Comparison of ENCODE assay signal across 18 cellular contexts in genomic region chr16:12220721-12221120, GRCh38.
DNase-seq lines count a peak whose midpoint lies in the region; ATAC-seq and TF ChIP-seq lines count a peak whose summit lies in the region.
"Had no signal": no experiment of that assay in that cellular context is flagged by ENCODE, and none has a peak within 500 bp of the region (broad histone marks: within the 10 kb centered on the region; RNA-seq: fewer than 3 reads in every experiment).

No MANE protein-coding gene starts in this region.

- TF ChIP-seq RAD21 in neural cell (conservative IDR thresholded peaks at IDR 0.05), result no peak

- H3K36me3 Mint-ChIP-seq in activated naive CD8-positive, alpha-beta T cell treated with anti-CD3 and anti-CD28 coated beads, Interleukin-2, amount 50 U/mL, for 24 hours (ENCODE audit: low read depth), result peaks cover 8% of the 10 kb centered on the region
- no peaks in the 10 kb centered on the region for H3K36me3 Mint-ChIP-seq in activated T-helper 2 cell treated with anti-CD3 and anti-CD28 coated beads, Interferon-gamma antibody, Interleukin-2, Interleukin-4, amounts not matched to agents 10 μg/mL and 5 μg/mL and 100 μg/mL, durations not matched to agents 14 hours and 24 hours and 36 hours (ENCODE audit: low read depth)

- H3K4me3 ChIP-seq in neural cell (ENCODE audit: low read length), result peak overlapping the region; percentile 15
- H3K4me3 ChIP-seq: BLaER1, HAP-1 had no signal

- no peak overlapping the region for H3K27ac Mint-ChIP-seq in activated naive CD8-positive, alpha-beta T cell treated with anti-CD3 and anti-CD28 coated beads, Interleukin-2, amount 50 U/mL, for 24 hours
- no peak overlapping the region for H3K27ac Mint-ChIP-seq in activated T-helper 2 cell treated with anti-CD3 and anti-CD28 coated beads, Interferon-gamma antibody, Interleukin-2, Interleukin-4, amounts not matched to agents 10 μg/mL and 5 μg/mL and 100 μg/mL, durations not matched to agents 14 hours and 24 hours and 36 hours
- H3K27ac Mint-ChIP-seq: B cell; CD4-positive, CD25-positive, alpha-beta regulatory T cell; CD8-positive, alpha-beta T cell; HFFc6 had no signal

- no peaks in the 10 kb centered on the region for H3K9me2 ChIP-seq in neural cell (ENCODE audit: insufficient read depth, low read length)

- no peaks in the 10 kb centered on the region for H3K36me3 ChIP-seq in neural cell (ENCODE audit: insufficient read depth, low read length)
- H3K36me3 ChIP-seq: HAP-1 had no signal

- H3K27me3 ChIP-seq in neural cell (ENCODE audit: insufficient read depth, low read depth, low read length), result no peaks in the 10 kb centered on the region
- H3K27me3 ChIP-seq: BLaER1 had no signal

- no peaks in the 10 kb centered on the region for H3F3A ChIP-seq in neural cell (ENCODE audit: insufficient read depth, low read length, poor library complexity, severe bottlenecking)

- DNase-seq in NCI-H1105 treated with DMSO at 0.1 percent for 48 hours (lab: John Stamatoyannopoulos, UW) (peak; percentile 43), NCI-H1105 (lab: John Stamatoyannopoulos, UW) (no peak), NCI-H526 treated with DMSO at 0.1 percent for 48 hours (lab: John Stamatoyannopoulos, UW) (peak; percentile 58)
- no peak for DNase-seq in activated naive CD8-positive, alpha-beta T cell treated with anti-CD3 and anti-CD28 coated beads, Interleukin-2, amount 50 U/mL, for 24 hours
- no peak for DNase-seq in activated T-helper 2 cell treated with anti-CD3 and anti-CD28 coated beads, Interferon-gamma antibody, Interleukin-2, Interleukin-4, amounts not matched to agents 10 μg/mL and 5 μg/mL and 100 μg/mL, durations not matched to agents 14 hours and 24 hours and 36 hours (ENCODE audit: low spot score)
- DNase-seq: Caco-2; CD4-positive, CD25-positive, alpha-beta regulatory T cell; CD8-positive, alpha-beta T cell; DMS153; DND-41; GOT3; HFFc6 had no signal

- H3K27me3 Mint-ChIP-seq in activated naive CD8-positive, alpha-beta T cell treated with anti-CD3 and anti-CD28 coated beads, Interleukin-2, amount 50 U/mL, for 24 hours, result no peaks in the 10 kb centered on the region
- no peaks in the 10 kb centered on the region for H3K27me3 Mint-ChIP-seq in activated T-helper 2 cell treated with anti-CD3 and anti-CD28 coated beads, Interferon-gamma antibody, Interleukin-2, Interleukin-4, amounts not matched to agents 10 μg/mL and 5 μg/mL and 100 μg/mL, durations not matched to agents 14 hours and 24 hours and 36 hours (ENCODE audit: low read depth)
- H3K27me3 Mint-ChIP-seq: B cell; CD4-positive, CD25-positive, alpha-beta regulatory T cell had no signal

- no peaks in the 10 kb centered on the region for H4K20me1 ChIP-seq in neural cell (ENCODE audit: insufficient read depth)
- H4K20me1 ChIP-seq: BLaER1 had no signal

- no peak for ATAC-seq in activated naive CD8-positive, alpha-beta T cell treated with anti-CD3 and anti-CD28 coated beads, Interleukin-2, amount 50 U/mL, for 24 hours
- ATAC-seq: CD8-positive, alpha-beta T cell had no signal

- no peaks in the 10 kb centered on the region for H3K9me3 Mint-ChIP-seq in activated naive CD8-positive, alpha-beta T cell treated with anti-CD3 and anti-CD28 coated beads, Interleukin-2, amount 50 U/mL, for 24 hours
- H3K9me3 Mint-ChIP-seq in activated T-helper 2 cell treated with anti-CD3 and anti-CD28 coated beads, Interferon-gamma antibody, Interleukin-2, Interleukin-4, amounts not matched to agents 10 μg/mL and 5 μg/mL and 100 μg/mL, durations not matched to agents 14 hours and 24 hours and 36 hours, result no peaks in the 10 kb centered on the region
- H3K9me3 Mint-ChIP-seq: HFFc6 had no signal

- peaks cover 4% of the 10 kb centered on the region for H3K4me1 Mint-ChIP-seq in activated naive CD8-positive, alpha-beta T cell treated with anti-CD3 and anti-CD28 coated beads, Interleukin-2, amount 50 U/mL, for 24 hours
- H3K4me1 Mint-ChIP-seq in activated T-helper 2 cell treated with anti-CD3 and anti-CD28 coated beads, Interferon-gamma antibody, Interleukin-2, Interleukin-4, amounts not matched to agents 10 μg/mL and 5 μg/mL and 100 μg/mL, durations not matched to agents 14 hours and 24 hours and 36 hours (ENCODE audit: low read depth), result no peaks in the 10 kb centered on the region

- H3K9ac ChIP-seq in neural cell (ENCODE audit: low read length), result no peak overlapping the region
- H3K9ac ChIP-seq: BLaER1 had no signal

- no peak for TF ChIP-seq CTCF in neural cell (IDR thresholded peaks at IDR 0.05; ENCODE audit: poor library complexity, severe bottlenecking)

- intact Hi-C loops in activated T-helper 2 cell treated with anti-CD3 and anti-CD28 coated beads, Interferon-gamma antibody, Interleukin-2, Interleukin-4, amounts not matched to agents 10 μg/mL and 5 μg/mL and 100 μg/mL, durations not matched to agents 14 hours and 24 hours and 36 hours (cut with micrococcal nuclease), result no loop called here

- H3K79me2 ChIP-seq in neural cell (replicated peaks; ENCODE audit: insufficient read depth, low read length), result no peaks in the 10 kb centered on the region

- H3K4me2 ChIP-seq in neural cell (ENCODE audit: low read length), result no peak overlapping the region
- H3K4me2 ChIP-seq: BLaER1 had no signal

- no peak overlapping the region for H3K4me3 Mint-ChIP-seq in activated naive CD8-positive, alpha-beta T cell treated with anti-CD3 and anti-CD28 coated beads, Interleukin-2, amount 50 U/mL, for 24 hours
- no peak overlapping the region for H3K4me3 Mint-ChIP-seq in activated T-helper 2 cell treated with anti-CD3 and anti-CD28 coated beads, Interferon-gamma antibody, Interleukin-2, Interleukin-4, amounts not matched to agents 10 μg/mL and 5 μg/mL and 100 μg/mL, durations not matched to agents 14 hours and 24 hours and 36 hours (ENCODE audit: low read depth)
- H3K4me3 Mint-ChIP-seq: B cell; CD4-positive, CD25-positive, alpha-beta regulatory T cell; CD8-positive, alpha-beta T cell; HFFc6 had no signal

- TF ChIP-seq EP300 in neural cell (conservative IDR thresholded peaks at IDR 0.05; ENCODE audit: poor library complexity, severe bottlenecking), result no peak

- no peaks in the 10 kb centered on the region for H3K9me3 ChIP-seq in neural cell (ENCODE audit: low read length)
- H3K9me3 ChIP-seq: BLaER1, Caco-2, HAP-1 had no signal

- no peak overlapping the region for H2AFZ ChIP-seq in neural cell (ENCODE audit: low read depth, low read length)

- peak overlapping the region; percentile 36 for H3K27ac ChIP-seq in neural cell (ENCODE audit: low read length)
- H3K27ac ChIP-seq: 22Rv1, BLaER1, C4-2B had no signal

TF ChIP-seq in neural cell, 6 proteins besides CTCF, POLR2A, EP300 and RAD21:
- TF ChIP-seq MXI1 (conservative IDR thresholded peaks at IDR 0.05; ENCODE audit: poor library complexity, severe bottlenecking) (no peak), SMC3 (conservative IDR thresholded peaks at IDR 0.05; ENCODE audit: poor library complexity) (no peak)

Comparison
In these comparisons a context has a peak if more than half of its experiments do, and no peak if none do; other contexts are left out.
1. DNase-seq: peak in NCI-H1105 treated with DMSO at 0.1 percent for 48 hours (single experiment) and NCI-H526 treated with DMSO at 0.1 percent for 48 hours (single experiment); none in NCI-H1105 (single experiment), activated naive CD8-positive, alpha-beta T cell treated with anti-CD3 and anti-CD28 coated beads, Interleukin-2, amount 50 U/mL, for 24 hours (single experiment) and activated T-helper 2 cell treated with anti-CD3 and anti-CD28 coated beads, Interferon-gamma antibody, Interleukin-2, Interleukin-4, amounts not matched to agents 10 μg/mL and 5 μg/mL and 100 μg/mL, durations not matched to agents 14 hours and 24 hours and 36 hours (single experiment).